ENCODE assay signal across 1 cellular context in the genomic region with DNA sequence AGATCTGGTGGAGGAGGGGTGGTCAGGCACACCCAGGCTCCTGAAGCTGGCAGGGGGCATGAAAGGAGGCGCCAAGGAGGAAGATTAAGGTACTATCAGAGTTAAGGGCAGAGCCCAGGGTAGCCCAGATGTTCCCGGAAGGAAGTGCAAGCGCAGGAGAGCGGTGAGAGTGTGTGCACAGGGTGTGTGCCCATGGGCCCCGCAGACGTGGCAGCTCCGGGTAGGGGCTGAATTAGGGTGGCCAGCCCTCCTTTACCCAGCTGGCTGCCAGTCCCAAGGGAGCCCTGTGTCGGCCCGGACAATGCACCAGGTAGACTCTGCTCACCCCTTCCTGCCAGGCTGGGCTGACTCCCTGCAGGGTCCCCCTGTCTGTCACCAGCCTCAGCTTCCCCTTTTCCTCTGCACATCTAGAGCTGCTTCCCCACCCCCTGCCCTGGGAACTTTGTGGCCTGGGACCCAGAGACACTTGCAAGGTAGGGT.
TF ChIP-seq lines count a peak whose summit lies in the region.

Gene SMIM33, plus strand, starts transcription at position 184 of the 480 bp plus-strand sequence. Its CDS starts 118 bp downstream, at position 302.

TF ChIP-seq in GM12878, 131 proteins besides CTCF, POLR2A, EP300 and RAD21 (continued from another document):
- TF ChIP-seq, protein P1, sequence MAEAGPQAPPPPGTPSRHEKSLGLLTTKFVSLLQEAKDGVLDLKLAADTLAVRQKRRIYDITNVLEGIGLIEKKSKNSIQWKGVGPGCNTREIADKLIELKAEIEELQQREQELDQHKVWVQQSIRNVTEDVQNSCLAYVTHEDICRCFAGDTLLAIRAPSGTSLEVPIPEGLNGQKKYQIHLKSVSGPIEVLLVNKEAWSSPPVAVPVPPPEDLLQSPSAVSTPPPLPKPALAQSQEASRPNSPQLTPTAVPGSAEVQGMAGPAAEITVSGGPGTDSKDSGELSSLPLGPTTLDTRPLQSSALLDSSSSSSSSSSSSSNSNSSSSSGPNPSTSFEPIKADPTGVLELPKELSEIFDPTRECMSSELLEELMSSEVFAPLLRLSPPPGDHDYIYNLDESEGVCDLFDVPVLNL (IDR thresholded peaks at IDR 0.05; ENCODE audit: low read depth, low read length): no peak
- TF ChIP-seq HDGF (IDR thresholded peaks at IDR 0.05) (no peak), JUNB (IDR thresholded peaks at IDR 0.05) (no peak), MYB (IDR thresholded peaks at IDR 0.05; ENCODE audit: borderline replicate concordance, low read depth, low read length) (no peak), TCF12 (IDR thresholded peaks at IDR 0.05; ENCODE audit: low read depth, low read length) (no peak)
